8 cellular contexts compared by ENCODE assay signal in genomic region chr3:24773798-24774197, GRCh38.
DNase-seq lines count a peak whose midpoint lies in the region; ATAC-seq and TF ChIP-seq lines count a peak whose summit lies in the region.

No MANE protein-coding gene starts in this region.

- no peaks in the 10 kb centered on the region for H3K36me3 ChIP-seq in brain microvascular endothelial cell (replicated peaks)

- no peak overlapping the region for H3K4me3 ChIP-seq in brain microvascular endothelial cell (ENCODE audit: low read depth, low read length)

- no peak overlapping the region for H3K27ac ChIP-seq in brain microvascular endothelial cell
- no peak overlapping the region for H3K27ac ChIP-seq in substantia nigra (ENCODE audit: low read depth, low read length, poor library complexity, severe bottlenecking)

- no peaks in the 10 kb centered on the region for H3K27me3 ChIP-seq in brain microvascular endothelial cell (replicated peaks)

- ATAC-seq in GM18870 (IDR thresholded peaks at IDR 0.05; ENCODE audit: unreplicated experiment) (peak; percentile 61), HG03442 (IDR thresholded peaks at IDR 0.05; ENCODE audit: unreplicated experiment) (peak; percentile 87)

- peak; percentile 93 for TF ChIP-seq CTCF in brain microvascular endothelial cell (IDR thresholded peaks at IDR 0.05; ENCODE audit: low read depth, low read length, missing control alignments)

- DNase-seq in CD1c-positive myeloid dendritic cell (ENCODE audit: extremely low spot score) (peak; percentile 3), NCI-H82 treated with DMSO at 0.1 percent for 48 hours (lab: John Stamatoyannopoulos, UW; ENCODE audit: unreplicated experiment) (peak; percentile 24), brain microvascular endothelial cell (peak; percentile 52), iPS-NIHi7 (ENCODE audit: extremely low spot score) (peak; percentile 65), substantia nigra (lab: John Stamatoyannopoulos, UW) (peak in 42 of 49 donors; percentile 0 to 74 (median 24))
- no peak for DNase-seq in stimulated activated naive CD4-positive, alpha-beta T cell treated with Interleukin-2 at 50 U/mL for 16 hours (lab: John Stamatoyannopoulos, UW)

- in situ Hi-C loops in brain microvascular endothelial cell (cut with HindIII; ENCODE audit: low pct_ligation_motif_present, low sequenced_read_pairs), result no loop called here
